In genomic region chr14:51784466-51784865, GRCh38 we compare ENCODE assay signal across 29 cellular contexts.
"Had no signal": no experiment of that assay in that cellular context is flagged by ENCODE, and none has a peak within 500 bp of the region (broad histone marks: within the 10 kb centered on the region; RNA-seq: fewer than 3 reads in every experiment).

No MANE protein-coding gene starts in this region.

- DNase-seq: activated CD4-positive, alpha-beta memory T cell treated with anti-CD3 and anti-CD28 coated beads for 36 hours; activated CD4-positive, alpha-beta T cell treated with anti-CD3 and anti-CD28 coated beads for 36 hours; activated CD4-positive, alpha-beta T cell treated with anti-CD3 and anti-CD28 coated beads, Interleukin-2, amount 10 ng/mL, durations not matched to agents 24 days and 14 days; activated CD4-positive, CD25-positive, alpha-beta regulatory T cell; activated CD4-positive, CD25-positive, alpha-beta regulatory T cell treated with anti-CD3 and anti-CD28 coated beads, Interleukin-2, amount 50 U/mL, for 72 hours; activated CD8-positive, alpha-beta memory T cell treated with anti-CD3 and anti-CD28 coated beads, Interleukin-2, amount 10 ng/mL, durations not matched to agents 7 days and 5 days; activated CD8-positive, alpha-beta memory T cell treated with anti-CD3 and anti-CD28 coated beads, Interleukin-2, amount 50 U/mL, for 4 hours; activated CD8-positive, alpha-beta T cell treated with anti-CD3 and anti-CD28 coated beads, Interleukin-2, amount 10 ng/mL, durations not matched to agents 7 days and 5 days; activated gamma-delta T cell; activated naive CD4-positive, alpha-beta T cell; activated naive CD4-positive, alpha-beta T cell treated with anti-CD3 and anti-CD28 coated beads, Interleukin-2, amount 10 ng/mL, durations not matched to agents 7 days and 5 days; activated naive CD8-positive, alpha-beta T cell treated with anti-CD3 and anti-CD28 coated beads, Interleukin-2, amount 10 ng/mL, durations not matched to agents 7 days and 5 days; activated T-cell treated with anti-CD3 and anti-CD28 coated beads for 4 hours; activated T-cell treated with anti-CD3 and anti-CD28 coated beads, Interleukin-2, amount 50 U/mL, for 24 hours; activated T-cell treated with anti-CD3 and anti-CD28 coated beads, Interleukin-2, amount 50 U/mL, for 72 hours; anterior cingulate cortex; caudate nucleus; cortex of kidney; dermis blood vessel endothelial cell; effector CD8-positive, alpha-beta T cell; esophagus squamous epithelium; head of caudate nucleus; T-helper 1 cell; T-helper 17 cell; T1000 had no signal

- H3K27ac Mint-ChIP-seq: activated CD4-positive, alpha-beta memory T cell treated with anti-CD3 and anti-CD28 coated beads for 36 hours; activated CD4-positive, alpha-beta T cell treated with anti-CD3 and anti-CD28 coated beads for 36 hours; activated CD4-positive, alpha-beta T cell treated with anti-CD3 and anti-CD28 coated beads, Interleukin-2, amount 10 ng/mL, durations not matched to agents 24 days and 14 days; activated CD8-positive, alpha-beta memory T cell treated with anti-CD3 and anti-CD28 coated beads, Interleukin-2, amount 10 ng/mL, durations not matched to agents 7 days and 5 days; activated CD8-positive, alpha-beta T cell treated with anti-CD3 and anti-CD28 coated beads, Interleukin-2, amount 10 ng/mL, durations not matched to agents 7 days and 5 days; activated naive CD4-positive, alpha-beta T cell treated with anti-CD3 and anti-CD28 coated beads, Interleukin-2, amount 10 ng/mL, durations not matched to agents 7 days and 5 days; activated naive CD8-positive, alpha-beta T cell treated with anti-CD3 and anti-CD28 coated beads, Interleukin-2, amount 10 ng/mL, durations not matched to agents 7 days and 5 days; activated T-cell treated with anti-CD3 and anti-CD28 coated beads, Interleukin-2, amount 50 U/mL, for 24 hours; activated T-cell treated with anti-CD3 and anti-CD28 coated beads, Interleukin-2, amount 50 U/mL, for 72 hours; T-helper 17 cell; T-helper 2 cell treated with Interferon-gamma antibody and Interleukin-4, amounts not matched to agents 5 μg/mL and 100 μg/mL, for 36 hours had no signal

- H3K36me3 ChIP-seq: brain microvascular endothelial cell, esophagus squamous epithelium, gastroesophageal sphincter had no signal

- ATAC-seq: activated CD8-positive, alpha-beta memory T cell treated with anti-CD3 and anti-CD28 coated beads, Interleukin-2, amount 10 ng/mL, durations not matched to agents 7 days and 5 days; activated CD8-positive, alpha-beta T cell treated with anti-CD3 and anti-CD28 coated beads, Interleukin-2, amount 10 ng/mL, durations not matched to agents 7 days and 5 days; gastroesophageal sphincter; T-helper 17 cell had no signal

- H3K4me3 ChIP-seq: esophagus squamous epithelium, gastroesophageal sphincter had no signal

- H3K4me3 Mint-ChIP-seq: activated CD4-positive, alpha-beta memory T cell treated with anti-CD3 and anti-CD28 coated beads for 36 hours; activated CD4-positive, alpha-beta T cell treated with anti-CD3 and anti-CD28 coated beads for 36 hours; activated CD4-positive, alpha-beta T cell treated with anti-CD3 and anti-CD28 coated beads, Interleukin-2, amount 10 ng/mL, durations not matched to agents 24 days and 14 days; activated CD8-positive, alpha-beta memory T cell treated with anti-CD3 and anti-CD28 coated beads, Interleukin-2, amount 10 ng/mL, durations not matched to agents 7 days and 5 days; activated CD8-positive, alpha-beta T cell treated with anti-CD3 and anti-CD28 coated beads, Interleukin-2, amount 10 ng/mL, durations not matched to agents 7 days and 5 days; activated naive CD4-positive, alpha-beta T cell treated with anti-CD3 and anti-CD28 coated beads, Interleukin-2, amount 10 ng/mL, durations not matched to agents 7 days and 5 days; activated naive CD8-positive, alpha-beta T cell treated with anti-CD3 and anti-CD28 coated beads, Interleukin-2, amount 10 ng/mL, durations not matched to agents 7 days and 5 days; activated T-cell treated with anti-CD3 and anti-CD28 coated beads, Interleukin-2, amount 50 U/mL, for 24 hours; activated T-cell treated with anti-CD3 and anti-CD28 coated beads, Interleukin-2, amount 50 U/mL, for 72 hours; T-helper 17 cell; T-helper 2 cell treated with Interferon-gamma antibody and Interleukin-4, amounts not matched to agents 5 μg/mL and 100 μg/mL, for 36 hours had no signal

- H3K27ac ChIP-seq: brain microvascular endothelial cell, epithelial cell of prostate, esophagus squamous epithelium, gastroesophageal sphincter had no signal

- H3K27me3 ChIP-seq: brain microvascular endothelial cell, esophagus squamous epithelium, gastroesophageal sphincter had no signal
